ENCODE assay signal across 7 cellular contexts in genomic region chr6:30685977-30686907, GRCh38.
DNase-seq lines count a peak whose midpoint lies in the region; ATAC-seq and TF ChIP-seq lines count a peak whose summit lies in the region.

PPP1R18 (minus strand) TSS chr6:30686645; CDS start chr6:30686018, 627 bp downstream.

- no peaks in the 10 kb centered on the region for H3K9me3 ChIP-seq in Loucy (ENCODE audit: insufficient read depth, low read depth, low read length)

- no peaks in the 10 kb centered on the region for H3K27me3 ChIP-seq in Loucy (ENCODE audit: insufficient read depth, low read length, poor library complexity, severe bottlenecking)

- 0 out of 2 replicates have a peak within 1 kb of the TSS, but pooled peaks have one; percentile 26 for H2AFZ ChIP-seq in Loucy (ENCODE audit: low read length)

- DNase-seq in activated CD4-positive, alpha-beta T cell treated with anti-CD3 and anti-CD28 coated beads for 1 hour: peak; percentile 74
- DNase-seq in cerebellar cortex (ENCODE audit: low spot score) (peak; percentile 44), left kidney (ENCODE audit: low read depth, low spot score) (peak; percentile 78)
- peak; percentile 74 to 88 for DNase-seq in stimulated activated CD4-positive, alpha-beta T cell treated with anti-CD3 and anti-CD28 coated beads, Interleukin-1b, Interleukin-23, amount 100 ng/mL, for 4 hours (ENCODE audit: low read depth in 2 of 2)

- ATAC-seq in HG03095 (IDR thresholded peaks at IDR 0.05; ENCODE audit: unreplicated experiment): no peak

- peaks cover 5% of the 10 kb centered on the region for H3F3A ChIP-seq in Loucy (ENCODE audit: low read depth)

- peaks cover 62% of the 10 kb centered on the region for H3K4me1 ChIP-seq in Loucy (ENCODE audit: insufficient read depth, low read length, poor library complexity, severe bottlenecking)

- peak within 1 kb of the TSS; percentile 97 for H3K4me2 ChIP-seq in Loucy (ENCODE audit: low read depth, low read length, poor library complexity, severe bottlenecking)

- H3K9ac ChIP-seq in Loucy (ENCODE audit: low read depth, low read length, poor library complexity, severe bottlenecking): peak within 1 kb of the TSS; percentile 96

- H3K79me2 ChIP-seq in Loucy (ENCODE audit: insufficient read depth, low read length): peaks cover 90% of the 10 kb centered on the region

- H3K9me2 ChIP-seq in Loucy (replicated peaks; ENCODE audit: low read depth, low read length): no peaks in the 10 kb centered on the region

- TF ChIP-seq POLR2A in GM18526 (IDR thresholded peaks at IDR 0.05; ENCODE audit: extremely low read depth, insufficient read length): peak; percentile 65

- no peaks in the 10 kb centered on the region for H3K36me3 ChIP-seq in Loucy (ENCODE audit: insufficient read depth, low read length)

- H4K20me1 ChIP-seq in Loucy (ENCODE audit: insufficient read depth, low read length, poor library complexity, severe bottlenecking): peaks cover 28% of the 10 kb centered on the region

- TF ChIP-seq CTCF in Loucy (conservative IDR thresholded peaks at IDR 0.05; ENCODE audit: low read length): no peak

- H3K4me3 ChIP-seq in Loucy (ENCODE audit: low read length, poor library complexity, severe bottlenecking): peak within 1 kb of the TSS; percentile 97
